In genomic region chr14:33850826-33851225, GRCh38 we compare ENCODE assay signal across 29 cellular contexts.
"Had no signal": no experiment of that assay in that cellular context is flagged by ENCODE, and none has a peak within 500 bp of the region (broad histone marks: within the 10 kb centered on the region; RNA-seq: fewer than 3 reads in every experiment).

No MANE protein-coding gene starts in this region.

- H3K27me3 ChIP-seq: hepatocyte, pancreas, testis, vagina had no signal

- H3K36me3 ChIP-seq: pancreas, prostate gland, vagina, WERI-Rb-1 had no signal

- H3K27ac ChIP-seq: hepatocyte, pancreas, prostate gland, SK-N-MC, testis, vagina, WERI-Rb-1 had no signal

- H3K4me2 ChIP-seq: hepatocyte, smooth muscle cell had no signal

- H3K9me3 ChIP-seq: pancreas, prostate gland, testis, vagina had no signal

- H2AFZ ChIP-seq: hepatocyte had no signal

- H3K4me3 ChIP-seq: hepatocyte, pancreas, prostate gland, SK-N-MC, smooth muscle cell, testis, vagina had no signal

- H3K4me1 ChIP-seq: pancreas, prostate gland, testis, vagina had no signal

- DNase-seq: activated CD4-positive, alpha-beta memory T cell treated with anti-CD3 and anti-CD28 coated beads, Interleukin-2, amount 10 ng/mL, durations not matched to agents 7 days and 5 days; activated CD4-positive, alpha-beta T cell treated with anti-CD3 and anti-CD28 coated beads, Interleukin-2, amount 10 ng/mL, durations not matched to agents 7 days and 5 days; activated CD4-positive, CD25-positive, alpha-beta regulatory T cell treated with anti-CD3 and anti-CD28 coated beads, Interleukin-2, amount 50 U/mL, for 72 hours; activated CD8-positive, alpha-beta memory T cell treated with anti-CD3 and anti-CD28 coated beads, Interleukin-2, amount 50 U/mL, for 48 hours; activated naive CD4-positive, alpha-beta T cell; activated T-cell treated with anti-CD3 and anti-CD28 coated beads, Interleukin-2, amount 50 U/mL, for 4 hours; aorta; effector CD4-positive, alpha-beta T cell; islet precursor cell; left cardiac atrium; left ventricle myocardium superior; naive B cell; nephron progenitor cell; nucleus accumbens; pancreas; retina; stimulated activated CD4-positive, alpha-beta T cell treated with anti-CD3 and anti-CD28 coated beads, Interleukin-1b, Interleukin-23, amount 100 ng/mL, for 48 hours; stimulated activated CD4-positive, alpha-beta T cell treated with anti-CD3 and anti-CD28 coated beads, Interleukin-4, amount 100 ng/mL, for 4 hours; stimulated activated CD8-positive, alpha-beta memory T cell treated with anti-CD3 and anti-CD28 coated beads, Interleukin-4, amount 100 ng/mL, for 48 hours; stimulated activated naive CD4-positive, alpha-beta T cell; SW 1271; T1000; testis; WERI-Rb-1 had no signal
